8 cellular contexts compared by ENCODE assay signal in the genomic region with DNA sequence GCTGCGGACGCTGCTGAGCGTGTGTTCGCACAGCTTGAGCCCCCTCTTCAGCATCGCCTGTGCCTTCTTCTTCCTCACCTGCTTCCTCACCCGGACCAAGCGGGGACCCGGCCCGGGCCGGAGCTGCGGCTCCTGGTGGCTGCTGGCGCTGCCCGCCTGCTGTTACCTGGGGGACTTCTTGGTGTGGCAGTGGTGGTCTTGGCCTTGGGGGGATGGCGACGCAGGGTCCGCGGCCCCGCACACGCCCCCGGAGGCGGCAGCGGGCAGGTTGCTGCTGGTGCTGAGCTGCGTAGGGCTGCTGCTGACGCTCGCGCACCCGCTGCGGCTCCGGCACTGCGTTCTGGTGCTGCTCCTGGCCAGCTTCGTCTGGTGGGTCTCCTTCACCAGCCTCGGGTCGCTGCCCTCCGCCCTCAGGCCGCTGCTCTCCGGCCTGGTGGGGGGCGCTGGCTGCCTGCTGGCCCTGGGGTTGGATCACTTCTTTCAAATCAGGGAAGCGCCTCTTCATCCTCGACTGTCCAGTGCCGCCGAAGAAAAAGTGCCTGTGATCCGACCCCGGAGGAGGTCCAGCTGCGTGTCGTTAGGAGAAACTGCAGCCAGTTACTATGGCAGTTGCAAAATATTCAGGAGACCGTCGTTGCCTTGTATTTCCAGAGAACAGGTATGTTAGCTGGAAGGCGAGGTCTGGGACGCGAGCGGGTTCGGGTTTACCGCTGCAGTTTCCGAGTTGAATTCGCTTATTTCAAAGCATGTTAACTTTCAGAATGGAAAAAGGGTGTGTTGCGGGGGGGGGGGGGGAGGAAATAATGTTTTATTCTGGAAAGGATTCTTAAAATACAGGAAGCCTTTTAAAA. TPM values are rescaled to one million over a fixed set of nuclear protein-coding genes. Genes with fewer than 3 reads are reported as not detected.
A peak's percentile ranks its signal among the peaks of the same experiment; 100 is the strongest.
DNase-seq lines count a peak whose midpoint lies in the region; ATAC-seq lines count a peak whose summit lies in the region.

No MANE protein-coding gene starts in this region.

- CTCF ChIA-PET in activated CD4-positive, alpha-beta memory T cell treated with anti-CD3 and anti-CD28 coated beads, Interleukin-2, amount 10 ng/mL, durations not matched to agents 7 days and 5 days (lab: Charles Lee), result interaction anchor here (0.7 to 4.0 kb wide), 28 partner anchors 9 to 362 kb away, joined by 3 to 48 read pairs (median 4); partner anchors contain the start of genes CYP2R1 and PSMA1

- no peaks in the 10 kb centered on the region for H3K36me3 ChIP-seq in mucosa of stomach (ENCODE audit: control insufficient read depth, insufficient read depth, low read length)

- POLR2A ChIA-PET in activated CD4-positive, alpha-beta memory T cell treated with anti-CD3 and anti-CD28 coated beads, Interleukin-2, amount 10 ng/mL, durations not matched to agents 7 days and 5 days (lab: Charles Lee), result interaction anchor here (0.9 to 5.9 kb wide), 36 partner anchors 9 to 1365 kb away, joined by 3 to 143 read pairs (median 5); partner anchors contain the start of genes COPB1, CYP2R1 and PSMA1

- peak; percentile 73 for DNase-seq in NCI-H1105 treated with DMSO at 0.1 percent for 48 hours (lab: John Stamatoyannopoulos, UW)
- DNase-seq in activated CD4-positive, alpha-beta memory T cell treated with anti-CD3 and anti-CD28 coated beads, Interleukin-2, amount 10 ng/mL, durations not matched to agents 7 days and 5 days, result peak; percentile 47
- peak in 1 of 3 experiments; percentile 43 for DNase-seq in effector memory CD8-positive, alpha-beta T cell
- DNase-seq in substantia nigra (lab: John Stamatoyannopoulos, UW), result peak in 15 of 49 donors; percentile 11 to 62 (median 24)
- no peak for DNase-seq in AML-193 (lab: John Stamatoyannopoulos, UW)

- peak overlapping the region; percentile 62 for H3K27ac ChIP-seq in substantia nigra (ENCODE audit: low read depth, low read length, poor library complexity, severe bottlenecking)

- H3K4me3 Mint-ChIP-seq in activated CD4-positive, alpha-beta memory T cell treated with anti-CD3 and anti-CD28 coated beads, Interleukin-2, amount 10 ng/mL, durations not matched to agents 7 days and 5 days, result peak overlapping the region; percentile 92
- peak overlapping the region; percentile 86 to 97 for H3K4me3 Mint-ChIP-seq in effector memory CD8-positive, alpha-beta T cell

- H3K9me3 Mint-ChIP-seq in activated CD4-positive, alpha-beta memory T cell treated with anti-CD3 and anti-CD28 coated beads, Interleukin-2, amount 10 ng/mL, durations not matched to agents 7 days and 5 days, result no peaks in the 10 kb centered on the region
- H3K9me3 Mint-ChIP-seq in effector memory CD8-positive, alpha-beta T cell, result no peaks in the 10 kb centered on the region

- peaks cover 60% of the 10 kb centered on the region for H3K36me3 Mint-ChIP-seq in activated CD4-positive, alpha-beta memory T cell treated with anti-CD3 and anti-CD28 coated beads, Interleukin-2, amount 10 ng/mL, durations not matched to agents 7 days and 5 days (ENCODE audit: low read depth)
- peaks cover 21% of the 10 kb centered on the region for H3K36me3 Mint-ChIP-seq in effector memory CD8-positive, alpha-beta T cell (ENCODE audit: insufficient read depth)

- peak overlapping the region; percentile 87 for H3K27ac Mint-ChIP-seq in activated CD4-positive, alpha-beta memory T cell treated with anti-CD3 and anti-CD28 coated beads, Interleukin-2, amount 10 ng/mL, durations not matched to agents 7 days and 5 days
- H3K27ac Mint-ChIP-seq in effector memory CD8-positive, alpha-beta T cell, result peak overlapping the region; percentile 89 to 90

- H3K27me3 Mint-ChIP-seq in activated CD4-positive, alpha-beta memory T cell treated with anti-CD3 and anti-CD28 coated beads, Interleukin-2, amount 10 ng/mL, durations not matched to agents 7 days and 5 days, result no peaks in the 10 kb centered on the region
- H3K27me3 Mint-ChIP-seq in effector memory CD8-positive, alpha-beta T cell, result no peaks in the 10 kb centered on the region

- H3K27me3 ChIP-seq in mucosa of stomach (ENCODE audit: control insufficient read depth, insufficient read depth, low read length), result peaks cover 9% of the 10 kb centered on the region

- peak overlapping the region; percentile 69 for H3K9ac ChIP-seq in mucosa of stomach (ENCODE audit: low read length)

- H3K4me3 ChIP-seq in mucosa of stomach (ENCODE audit: low read length), result peak overlapping the region; percentile 43

- no peaks in the 10 kb centered on the region for H3K4me1 ChIP-seq in mucosa of stomach (ENCODE audit: control insufficient read depth, insufficient read depth, low read length)

- H3K4me1 Mint-ChIP-seq in activated CD4-positive, alpha-beta memory T cell treated with anti-CD3 and anti-CD28 coated beads, Interleukin-2, amount 10 ng/mL, durations not matched to agents 7 days and 5 days, result peaks cover 52% of the 10 kb centered on the region
- H3K4me1 Mint-ChIP-seq in effector memory CD8-positive, alpha-beta T cell (ENCODE audit: low read depth in 2 of 2), result peaks cover 28 to 53% of the 10 kb centered on the region in 2 donors

- H3K9me3 ChIP-seq in mucosa of stomach (ENCODE audit: control insufficient read depth, low read length), result no peaks in the 10 kb centered on the region

- peak; percentile 33 for ATAC-seq in GM18499 (IDR thresholded peaks at IDR 0.05; ENCODE audit: insufficient read depth, unreplicated experiment)
- peak; percentile 38 for ATAC-seq in HG02571 (IDR thresholded peaks at IDR 0.05; ENCODE audit: unreplicated experiment)
- peak; percentile 52 for ATAC-seq in effector memory CD8-positive, alpha-beta T cell (replicated peaks)

RNA-seq across cellular contexts. Expression of gene PDE3B, which starts 1.0 kb away (rescaled TPM):
- total RNA-seq in activated CD4-positive, alpha-beta memory T cell treated with anti-CD3 and anti-CD28 coated beads, Interleukin-2, amount 10 ng/mL, durations not matched to agents 7 days and 5 days, result 10 to 100 TPM; 73.9 to 74.9 TPM

Comparison
In these comparisons a context has a peak if more than half of its experiments do, and no peak if none do; other contexts are left out.
1. DNase-seq: peak in NCI-H1105 treated with DMSO at 0.1 percent for 48 hours (single experiment) and activated CD4-positive, alpha-beta memory T cell treated with anti-CD3 and anti-CD28 coated beads, Interleukin-2, amount 10 ng/mL, durations not matched to agents 7 days and 5 days (single experiment); none in AML-193 (0 of 2).
2. Peak in every context shown above with its lines, with median percentiles within 50 percentile points of each other: ATAC-seq.